8 cellular contexts compared by ENCODE assay signal in genomic region chr3:61181874-61182273, GRCh38.
DNase-seq lines count a peak whose midpoint lies in the region; ATAC-seq and TF ChIP-seq lines count a peak whose summit lies in the region.

No MANE protein-coding gene starts in this region.

- WGBS in right lobe of liver (ENCODE audit: insufficient coverage, low coverage, low lambda C conversion rate, missing lambda C conversion rate) = 43% methylated on average over 2 of the region's 2 CpGs

- H3K36me3 ChIP-seq in breast epithelium (no peaks in the 10 kb centered on the region), right lobe of liver (no peaks in the 10 kb centered on the region)

- H3K27me3 ChIP-seq in breast epithelium (no peaks in the 10 kb centered on the region), right lobe of liver (no peaks in the 10 kb centered on the region)

- CTCF ChIA-PET in MCF 10A (lab: Yijun Ruan, JAX) = no interaction called here

- POLR2A ChIA-PET in MCF 10A (lab: Yijun Ruan, JAX) = no interaction called here

- H3K9me3 Mint-ChIP-seq in MCF 10A (ENCODE audit: unreplicated experiment) = no peaks in the 10 kb centered on the region
- no peaks in the 10 kb centered on the region for H3K9me3 Mint-ChIP-seq in progenitor cell of endocrine pancreas (ENCODE audit: low read depth)

- intact Hi-C loops in MCF 10A (cut with micrococcal nuclease) (no loop called here), breast epithelium (cut with DNase I; ENCODE audit: low total_unique reads) (no loop called here), right lobe of liver (cut with DNase I) (no loop called here)

- H3K4me1 Mint-ChIP-seq in MCF 10A (ENCODE audit: insufficient read depth, unreplicated experiment) (peaks cover 11% of the 10 kb centered on the region), progenitor cell of endocrine pancreas (ENCODE audit: low read depth) (peaks cover 15% of the 10 kb centered on the region)

- peak; percentile 98 for ATAC-seq in HG02981 (IDR thresholded peaks at IDR 0.05; ENCODE audit: unreplicated experiment)
- ATAC-seq in right lobe of liver = peak; percentile 52 to 99 (median 72)

- DNase-seq in MCF 10A (ENCODE audit: unreplicated experiment) (peak; percentile 91), breast epithelium (ENCODE audit: low spot score in 2 of 2) (no peak), RKO (ENCODE audit: low spot score) (peak; percentile 88), right lobe of liver (peak in 1 of 3 donors; percentile 33), NCI-H146 (lab: John Stamatoyannopoulos, UW) (no peak), cerebellum (ENCODE audit: low spot score) (no peak), progenitor cell of endocrine pancreas (ENCODE audit: low spot score, unreplicated experiment) (no peak)

- no peak for TF ChIP-seq POLR2A in breast epithelium (IDR thresholded peaks at IDR 0.05)
- TF ChIP-seq POLR2A in right lobe of liver (IDR thresholded peaks at IDR 0.05) = no peak

- H3K4me3 Mint-ChIP-seq in MCF 10A (ENCODE audit: unreplicated experiment) (no peak overlapping the region), progenitor cell of endocrine pancreas (ENCODE audit: low read depth) (no peak overlapping the region)

- H3K4me3 ChIP-seq in breast epithelium = no peak overlapping the region
- H3K4me3 ChIP-seq in right lobe of liver = no peak overlapping the region

- H3K36me3 Mint-ChIP-seq in MCF 10A (ENCODE audit: insufficient read depth, unreplicated experiment) = no peaks in the 10 kb centered on the region
- H3K36me3 Mint-ChIP-seq in progenitor cell of endocrine pancreas (ENCODE audit: insufficient read depth) = no peaks in the 10 kb centered on the region

- H3K27ac ChIP-seq in breast epithelium (no peak overlapping the region), right lobe of liver (no peak overlapping the region)

- H3K9me3 ChIP-seq in breast epithelium (no peaks in the 10 kb centered on the region), right lobe of liver (no peaks in the 10 kb centered on the region)

- H3K27me3 Mint-ChIP-seq in MCF 10A (ENCODE audit: insufficient read depth, unreplicated experiment) = no peaks in the 10 kb centered on the region
- no peaks in the 10 kb centered on the region for H3K27me3 Mint-ChIP-seq in progenitor cell of endocrine pancreas

- TF ChIP-seq CTCF in MCF 10A (IDR thresholded peaks at IDR 0.05; ENCODE audit: unreplicated experiment) = no peak
- no peak for TF ChIP-seq CTCF in breast epithelium (IDR thresholded peaks at IDR 0.05)
- no peak for TF ChIP-seq CTCF in right lobe of liver (IDR thresholded peaks at IDR 0.05)
- no peak for TF ChIP-seq CTCF in progenitor cell of endocrine pancreas (IDR thresholded peaks at IDR 0.05; ENCODE audit: unreplicated experiment)

- H3K27ac Mint-ChIP-seq in MCF 10A (ENCODE audit: low read depth, unreplicated experiment) (no peak overlapping the region), progenitor cell of endocrine pancreas (no peak overlapping the region)

- H3K4me1 ChIP-seq in breast epithelium (no peaks in the 10 kb centered on the region), right lobe of liver (no peaks in the 10 kb centered on the region)

- BruUV-seq in MCF 10A (replicated peaks; lab: Mats Ljungman, UMichigan) = no TSS peak

Comparison
In these comparisons a context has a peak if more than half of its experiments do, and no peak if none do; other contexts are left out.
1. DNase-seq: peak in MCF 10A (single experiment) and RKO (single experiment); none in breast epithelium (0 of 2), NCI-H146 (single experiment), cerebellum (single experiment) and progenitor cell of endocrine pancreas (single experiment).